In genomic region chr9:38074441-38074943, GRCh38 we compare ENCODE assay signal across 13 cellular contexts. TPM values are rescaled to one million over a fixed set of nuclear protein-coding genes. Genes with fewer than 3 reads are reported as not detected.
DNase-seq lines count a peak whose midpoint lies in the region; ATAC-seq and TF ChIP-seq lines count a peak whose summit lies in the region.
"Had no signal": no experiment of that assay in that cellular context is flagged by ENCODE, and none has a peak within 500 bp of the region (broad histone marks: within the 10 kb centered on the region; RNA-seq: fewer than 3 reads in every experiment).

No MANE protein-coding gene starts in this region.

- no peak for ATAC-seq in HG02970 (IDR thresholded peaks at IDR 0.05; ENCODE audit: low FRiP score, unreplicated experiment)
- ATAC-seq: stimulated activated naive CD8-positive, alpha-beta T cell treated with anti-CD3 and anti-CD28 coated beads, Interleukin-15, amount 100 ng/mL, for 72 hours had no signal

- H3K27me3 ChIP-seq in colonic mucosa (no peaks in the 10 kb centered on the region), H7 (ENCODE audit: control insufficient read depth, insufficient read depth, low read length) (no peaks in the 10 kb centered on the region)

- H3K4me3 ChIP-seq in colonic mucosa (no peak overlapping the region), mesodermal cell (ENCODE audit: extremely low read depth, insufficient read depth, low read length, poor library complexity, severe bottlenecking) (no peak overlapping the region), H7 (ENCODE audit: insufficient read depth, low read depth, low read length) (no peak overlapping the region)

- no peak for TF ChIP-seq CTCF in colonic mucosa (IDR thresholded peaks at IDR 0.05)

- peak overlapping the region; percentile 45 for H3K27ac ChIP-seq in colonic mucosa
- peak overlapping the region; percentile 43 for H3K27ac ChIP-seq in mesodermal cell (ENCODE audit: low read depth, low read length, severe bottlenecking)

- no peaks in the 10 kb centered on the region for H3K9me3 ChIP-seq in colonic mucosa
- no peaks in the 10 kb centered on the region for H3K9me3 ChIP-seq in mesodermal cell (ENCODE audit: control insufficient read depth, low read length)

- H3K36me3 ChIP-seq in colonic mucosa = no peaks in the 10 kb centered on the region
- no peaks in the 10 kb centered on the region for H3K36me3 ChIP-seq in mesodermal cell (ENCODE audit: control insufficient read depth, insufficient read depth, low read length)
- H3K36me3 ChIP-seq in H7 (replicated peaks; ENCODE audit: control insufficient read depth, insufficient read depth, low read length) = no peaks in the 10 kb centered on the region

- intact Hi-C loops in colonic mucosa (cut with DNase I) = no loop called here

- WGBS in mesodermal cell (ENCODE audit: insufficient coverage in 2 of 2), 2 experiments = 77 to 79% methylated on average over 2 of the region's 4 CpGs

- DNase-seq in EL = peak; percentile 78
- peak; percentile 22 for DNase-seq in NCI-H226
- peak; percentile 49 for DNase-seq in colonic mucosa
- no peak for DNase-seq in NCI-H82 treated with DMSO at 0.1 percent for 48 hours (lab: John Stamatoyannopoulos, UW; ENCODE audit: unreplicated experiment)
- no peak for DNase-seq in stimulated activated CD4-positive, alpha-beta T cell treated with anti-CD3 and anti-CD28 coated beads, Interleukin-4, amount 100 ng/mL, for 4 hours
- no peak for DNase-seq in H7
- DNase-seq: CD8-positive, alpha-beta memory T cell; glutamatergic neuron; NCI-H446; nephron progenitor cell; stimulated activated naive CD8-positive, alpha-beta T cell treated with anti-CD3 and anti-CD28 coated beads, Interleukin-15, amount 100 ng/mL, for 72 hours had no signal

- H3K4me1 ChIP-seq in colonic mucosa (no peaks in the 10 kb centered on the region), mesodermal cell (ENCODE audit: control insufficient read depth, insufficient read depth, low read length, poor library complexity, severe bottlenecking) (peaks cover 38% of the 10 kb centered on the region)

- H3K9ac ChIP-seq in colonic mucosa (ENCODE audit: low read depth in 2 of 2, low read length in 2 of 2) = peak overlapping the region in 1 of 2 donors; percentile 49

RNA-seq across cellular contexts. Expression of gene SHB, which starts 5.5 kb away (rescaled TPM):
- total RNA-seq in colonic mucosa = 10 to 100 TPM; 17.4 to 24.0 TPM
- polyA plus RNA-seq in mesodermal cell (2013, experiment 1 of 2) = 16.0 TPM
- 15.2 TPM for polyA plus RNA-seq in mesodermal cell (2013, experiment 2 of 2)
- total RNA-seq in H7 (2014; rRNA removed; shearing (Covaris generic)) = 11.6 and 18.0 TPM in 2 replicates

Comparison
In these comparisons a context has a peak if more than half of its experiments do, and no peak if none do; other contexts are left out.
1. DNase-seq: peak in EL (single experiment), NCI-H226 (single experiment) and colonic mucosa (single experiment); none in NCI-H82 treated with DMSO at 0.1 percent for 48 hours (single experiment), stimulated activated CD4-positive, alpha-beta T cell treated with anti-CD3 and anti-CD28 coated beads, Interleukin-4, amount 100 ng/mL, for 4 hours (0 of 2) and H7 (single experiment).